13 cellular contexts compared by ENCODE assay signal in the genomic region with DNA sequence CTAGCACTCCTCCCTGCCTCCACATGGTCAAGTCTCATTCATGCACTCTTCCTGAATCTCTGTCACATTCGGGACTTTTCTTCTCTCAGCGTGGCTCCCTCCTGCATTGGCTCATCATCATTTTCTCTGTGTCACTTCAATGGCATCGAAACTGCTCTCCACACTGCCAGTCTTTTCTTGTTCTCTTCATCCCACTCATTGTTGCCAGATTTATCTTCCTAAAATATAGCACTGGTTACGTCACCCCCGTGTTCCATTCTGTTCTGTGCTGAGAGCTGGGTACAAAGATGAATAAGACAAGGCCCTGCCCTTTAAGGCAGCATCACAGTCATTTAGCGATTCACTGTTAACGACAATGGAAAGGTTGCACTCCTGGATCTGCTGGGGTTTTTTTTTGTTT.
"Had no signal": no experiment of that assay in that cellular context is flagged by ENCODE, and none has a peak within 500 bp of the region (broad histone marks: within the 10 kb centered on the region; RNA-seq: fewer than 3 reads in every experiment).

No MANE protein-coding gene starts in this region.

- DNase-seq: activated CD4-positive, alpha-beta T cell treated with anti-CD3 and anti-CD28 coated beads, Interleukin-2, amount 50 U/mL, for 48 hours; activated CD4-positive, CD25-positive, alpha-beta regulatory T cell treated with anti-CD3 and anti-CD28 coated beads, Interleukin-2, amount 50 U/mL, for 72 hours; activated CD8-positive, alpha-beta memory T cell treated with anti-CD3 and anti-CD28 coated beads, Interleukin-2, amount 10 ng/mL, durations not matched to agents 7 days and 5 days; activated effector memory CD4-positive, alpha-beta T cell treated with Interleukin-2 at 50 U/mL for 16 hours; activated T-cell treated with anti-CD3 and anti-CD28 coated beads, Interleukin-2, amount 50 U/mL, for 24 hours; central memory CD4-positive, alpha-beta T cell; effector memory CD4-positive, alpha-beta T cell; foreskin melanocyte; islet precursor cell; naive thymus-derived CD8-positive, alpha-beta T cell; stimulated activated CD4-positive, alpha-beta T cell treated with anti-CD3 and anti-CD28 coated beads, Interleukin-2, amount 100 ng/mL, for 24 hours; tibial artery had no signal

- H3K27ac ChIP-seq: neutrophil, tibial artery had no signal

- H3K27me3 ChIP-seq: tibial artery had no signal

- H3K36me3 ChIP-seq: neutrophil, tibial artery had no signal

- H3K4me3 ChIP-seq: tibial artery had no signal

- H3K9me3 ChIP-seq: neutrophil, tibial artery had no signal
